ENCODE assay signal across 8 cellular contexts in genomic region chr19:45076029-45076850, GRCh38. TPM values are rescaled to one million over a fixed set of nuclear protein-coding genes. Genes with fewer than 3 reads are reported as not detected.
A peak's percentile ranks its signal among the peaks of the same experiment; 100 is the strongest.
DNase-seq lines count a peak whose midpoint lies in the region; ATAC-seq and TF ChIP-seq lines count a peak whose summit lies in the region.

TSS of gene ZNF296 (minus strand) at chr19:45076478. CDS start at chr19:45076373, 105 bp downstream.

- H3K27ac ChIP-seq in C4-2B (peak within 1 kb of the TSS; percentile 93), parathyroid adenoma (peak within 1 kb of the TSS; percentile 47), upper lobe of left lung (peak within 1 kb of the TSS; percentile 77 to 87 (median 82))

- peak in 2 of 4 donors; percentile 68 to 79 for TF ChIP-seq POLR2A in upper lobe of left lung (IDR thresholded peaks at IDR 0.05)

- ATAC-seq in HG03571 (IDR thresholded peaks at IDR 0.05; ENCODE audit: unreplicated experiment), result peak; percentile 28
- ATAC-seq in upper lobe of left lung (ENCODE audit: low FRiP score in 2 of 2), result peak; percentile 74 to 75

- DNase-seq in GM19238 (ENCODE audit: insufficient read length, low spot score) (peak; percentile 93), RKO (ENCODE audit: low spot score) (peak; percentile 87), germinal center (ENCODE audit: low spot score) (peak; percentile 89), upper lobe of left lung (peak; percentile 91 to 97)
- DNase-seq in activated T-helper 9 cell treated with anti-CD3 and anti-CD28 coated beads, Interleukin-2, amount 50 U/mL, for 16 hours (ENCODE audit: low read depth), result peak; percentile 74

- peaks cover 14% of the 10 kb centered on the region for H3K79me2 ChIP-seq in parathyroid adenoma

- H3K4me1 ChIP-seq in parathyroid adenoma (peaks cover 13% of the 10 kb centered on the region), upper lobe of left lung (peaks cover 29 to 63% (median 45%) of the 10 kb centered on the region in 4 donors)

- no peak for TF ChIP-seq CTCF in C4-2B (conservative IDR thresholded peaks at IDR 0.05)
- no peak for TF ChIP-seq CTCF in parathyroid adenoma (IDR thresholded peaks at IDR 0.05)
- no peak for TF ChIP-seq CTCF in upper lobe of left lung (IDR thresholded peaks at IDR 0.05)

- H3K27me3 ChIP-seq in parathyroid adenoma (ENCODE audit: control insufficient read depth, insufficient read depth, low read length) (no peaks in the 10 kb centered on the region), upper lobe of left lung (no peaks in the 10 kb centered on the region)

- H2AFZ ChIP-seq in parathyroid adenoma, result peak within 1 kb of the TSS; percentile 88

- 3 to 17% methylated on average over 10 to 33 of the region's 81 CpGs for WGBS in upper lobe of left lung, 2 donors

- H3K9me3 ChIP-seq in parathyroid adenoma (ENCODE audit: control insufficient read depth, low read length) (no peaks in the 10 kb centered on the region), upper lobe of left lung (no peaks in the 10 kb centered on the region)

- H3K4me2 ChIP-seq in parathyroid adenoma (ENCODE audit: low read length), result peak within 1 kb of the TSS; percentile 88

- H3K36me3 ChIP-seq in parathyroid adenoma (ENCODE audit: control insufficient read depth, insufficient read depth, low read length) (no peaks in the 10 kb centered on the region), upper lobe of left lung (peaks cover 0 to 13% (median 11%) of the 10 kb centered on the region in 4 donors)

- no peak for TF ChIP-seq EP300 in upper lobe of left lung (IDR thresholded peaks at IDR 0.05)

- H3K9ac ChIP-seq in parathyroid adenoma, result no peak within 1 kb of the TSS

- H3K4me3 ChIP-seq in parathyroid adenoma (ENCODE audit: low read depth, low read length) (peak within 1 kb of the TSS; percentile 57), upper lobe of left lung (peak within 1 kb of the TSS; percentile 26 to 79 (median 62))

RNA-seq across cellular contexts. Expression of gene ZNF296, which starts in this region (rescaled TPM):
- 1 to 10 TPM; 1.5 to 7.3 (median 2.4) TPM for total RNA-seq in upper lobe of left lung

Comparison
In these comparisons a context has a peak if more than half of its experiments do, and no peak if none do; other contexts are left out.
1. Peak in every context shown above with its lines: DNase-seq, ATAC-seq, H3K4me3 ChIP-seq and H3K27ac ChIP-seq.